Comparison of ENCODE assay signal across 8 cellular contexts in genomic region chr2:207473203-207473865, GRCh38. TPM values are rescaled to one million over a fixed set of nuclear protein-coding genes. Genes with fewer than 3 reads are reported as not detected.
DNase-seq lines count a peak whose midpoint lies in the region; ATAC-seq, FAIRE-seq and TF ChIP-seq lines count a peak whose summit lies in the region.

No MANE protein-coding gene starts in this region.

- H3K9me3 ChIP-seq in heart left ventricle (no peaks in the 10 kb centered on the region), pancreas (no peaks in the 10 kb centered on the region), vagina (no peaks in the 10 kb centered on the region)

- H3K27me3 ChIP-seq in HL-60 (ENCODE audit: insufficient read depth, poor library complexity, severe bottlenecking) (no peaks in the 10 kb centered on the region), heart left ventricle (no peaks in the 10 kb centered on the region), pancreas (no peaks in the 10 kb centered on the region), vagina (no peaks in the 10 kb centered on the region)

- WGBS in heart left ventricle, 4 donors: 7 to 12% (median 10%) methylated on average over 7 of the region's 7 CpGs
- WGBS in pancreas, 2 donors: 28 to 32% methylated on average over 7 of the region's 7 CpGs

- POLR2A ChIA-PET in activated naive CD8-positive, alpha-beta T cell treated with anti-CD3 and anti-CD28 coated beads, Interleukin-2, amount 10 ng/mL, durations not matched to agents 7 days and 5 days (lab: Charles Lee): interaction anchor here (0.7 kb wide), 1 partner anchor 307 kb away, joined by 3 read pairs; the partner anchor contains the start of gene KLF7

- H3K4me3 Mint-ChIP-seq in activated naive CD8-positive, alpha-beta T cell treated with anti-CD3 and anti-CD28 coated beads, Interleukin-2, amount 10 ng/mL, durations not matched to agents 7 days and 5 days: no peak overlapping the region

- H3K27ac ChIP-seq in HL-60 (replicated peaks) (no peak overlapping the region), heart left ventricle (peak overlapping the region in 6 of 12 donors; percentile 9 to 56 (median 38)), pancreas (no peak overlapping the region), vagina (no peak overlapping the region)

- intact Hi-C loops in heart left ventricle (cut with DNase I) (loop anchor here (1.0 to 10.0 kb wide), 17 partner anchors 131 to 781 kb away; partner anchors contain the start of gene KLF7 (in 5 of the 10)), pancreas (cut with DNase I) (loop anchor here in 2 of 3 donors (5.0 to 10.0 kb wide), 4 partner anchors 491 to 779 kb away; no protein-coding TSS in a partner anchor), vagina (cut with DNase I) (loop anchor here (5.0 to 10.0 kb wide), 2 partner anchors 491 to 679 kb away; no protein-coding TSS in a partner anchor)

- no peak overlapping the region for H3K4me3 ChIP-seq in HL-60 (replicated peaks; ENCODE audit: insufficient read depth, low read length)
- H3K4me3 ChIP-seq in heart left ventricle: peak overlapping the region in 4 of 12 donors; percentile 16 to 45 (median 29)
- no peak overlapping the region for H3K4me3 ChIP-seq in pancreas
- H3K4me3 ChIP-seq in vagina: no peak overlapping the region

- H3K4me1 Mint-ChIP-seq in activated naive CD8-positive, alpha-beta T cell treated with anti-CD3 and anti-CD28 coated beads, Interleukin-2, amount 10 ng/mL, durations not matched to agents 7 days and 5 days: peaks cover 16% of the 10 kb centered on the region

- no peaks in the 10 kb centered on the region for H3K9me3 Mint-ChIP-seq in activated naive CD8-positive, alpha-beta T cell treated with anti-CD3 and anti-CD28 coated beads, Interleukin-2, amount 10 ng/mL, durations not matched to agents 7 days and 5 days

- H3K27me3 Mint-ChIP-seq in activated naive CD8-positive, alpha-beta T cell treated with anti-CD3 and anti-CD28 coated beads, Interleukin-2, amount 10 ng/mL, durations not matched to agents 7 days and 5 days: peaks cover 11% of the 10 kb centered on the region

- H3K4me1 ChIP-seq in heart left ventricle: peaks cover 0 to 29% (median 13%) of the 10 kb centered on the region in 12 donors
- H3K4me1 ChIP-seq in pancreas: no peaks in the 10 kb centered on the region
- peaks cover 8% of the 10 kb centered on the region for H3K4me1 ChIP-seq in vagina

- H3K36me3 Mint-ChIP-seq in activated naive CD8-positive, alpha-beta T cell treated with anti-CD3 and anti-CD28 coated beads, Interleukin-2, amount 10 ng/mL, durations not matched to agents 7 days and 5 days: no peaks in the 10 kb centered on the region

- DNase-seq in activated gamma-delta T cell treated with Interleukin-2 at 50 U/mL for 16 hours: peak; percentile 13
- DNase-seq in activated gamma-delta T cell (lab: John Stamatoyannopoulos, UW): no peak
- DNase-seq in HL-60 (ENCODE audit: low read depth in 1 of 2, low spot score in 1 of 2): peak in 1 of 2 experiments; percentile 69
- DNase-seq in NCI-H82 treated with DMSO at 0.1 percent for 48 hours (lab: John Stamatoyannopoulos, UW; ENCODE audit: unreplicated experiment): peak; percentile 76
- DNase-seq in activated naive CD8-positive, alpha-beta T cell treated with anti-CD3 and anti-CD28 coated beads, Interleukin-2, amount 10 ng/mL, durations not matched to agents 7 days and 5 days: no peak
- DNase-seq in heart left ventricle: peak in 4 of 5 donors; percentile 47 to 50 (median 49)
- no peak for DNase-seq in pancreas
- no peak for DNase-seq in vagina (ENCODE audit: extremely low spot score in 2 of 2)

- FAIRE-seq in pancreas (lab: Jason Lieb, UNC): no peak

- TF ChIP-seq CTCF in HL-60 (IDR thresholded peaks at IDR 0.05; ENCODE audit: insufficient read depth, low read length) (peak; percentile 35), heart left ventricle (IDR thresholded peaks at IDR 0.05) (peak; percentile 48 to 82 (median 72)), pancreas (IDR thresholded peaks at IDR 0.05) (peak in 1 of 4 donors; percentile 30), vagina (IDR thresholded peaks at IDR 0.05) (peak in 1 of 3 experiments; percentile 38)

- no peak for TF ChIP-seq POLR2A in heart left ventricle (IDR thresholded peaks at IDR 0.05)
- TF ChIP-seq POLR2A in vagina (IDR thresholded peaks at IDR 0.05): no peak

- H3K27ac Mint-ChIP-seq in activated naive CD8-positive, alpha-beta T cell treated with anti-CD3 and anti-CD28 coated beads, Interleukin-2, amount 10 ng/mL, durations not matched to agents 7 days and 5 days: no peak overlapping the region

- H3K36me3 ChIP-seq in heart left ventricle (no peaks in the 10 kb centered on the region), pancreas (no peaks in the 10 kb centered on the region), vagina (no peaks in the 10 kb centered on the region)

- ATAC-seq in activated naive CD8-positive, alpha-beta T cell treated with anti-CD3 and anti-CD28 coated beads, Interleukin-2, amount 10 ng/mL, durations not matched to agents 7 days and 5 days (ENCODE audit: low read depth): peak; percentile 79
- peak; percentile 57 to 89 (median 88) for ATAC-seq in heart left ventricle
- ATAC-seq in pancreas: peak; percentile 43 to 85 (median 78)

RNA-seq across cellular contexts. Expression of gene CREB1, which starts 56.4 kb away (rescaled TPM):
- 100 to 1,000 TPM in 1 of 2 experiments, 10 to 100 TPM in 1; 97.5 to 101 TPM for total RNA-seq in activated naive CD8-positive, alpha-beta T cell treated with anti-CD3 and anti-CD28 coated beads, Interleukin-2, amount 10 ng/mL, durations not matched to agents 7 days and 5 days
- total RNA-seq in heart left ventricle (10 to 100 TPM; 32.1 to 58.9 (median 49.3) TPM), pancreas (10 to 100 TPM; 16.7 to 36.4 (median 21.4) TPM), vagina (27.3 TPM)
- polyA plus RNA-seq in heart left ventricle (1 to 10 TPM; 4.3 to 9.0 TPM), pancreas (1 to 10 TPM; 3.2 to 6.3 TPM)

Comparison
In these comparisons a context has a peak if more than half of its experiments do, and no peak if none do; other contexts are left out.
1. DNase-seq: peak in activated gamma-delta T cell treated with Interleukin-2 at 50 U/mL for 16 hours (single experiment), NCI-H82 treated with DMSO at 0.1 percent for 48 hours (single experiment) and heart left ventricle (4 of 5); none in activated gamma-delta T cell (single experiment), activated naive CD8-positive, alpha-beta T cell treated with anti-CD3 and anti-CD28 coated beads, Interleukin-2, amount 10 ng/mL, durations not matched to agents 7 days and 5 days (single experiment), pancreas (0 of 6) and vagina (0 of 2).
2. Peak in every context shown above with its lines, with median percentiles within 50 percentile points of each other: ATAC-seq.